Comparison of ENCODE assay signal across 23 cellular contexts in genomic region chrY:3045048-3045447, GRCh38.
DNase-seq lines count a peak whose midpoint lies in the region; ATAC-seq, FAIRE-seq and TF ChIP-seq lines count a peak whose summit lies in the region.
"Had no signal": no experiment of that assay in that cellular context is flagged by ENCODE, and none has a peak within 500 bp of the region (broad histone marks: within the 10 kb centered on the region; RNA-seq: fewer than 3 reads in every experiment).

No MANE protein-coding gene starts in this region.

- intact Hi-C loops in activated B cell treated with CpG ODN at 0.5 μM for 24 hours (cut with micrococcal nuclease), result loop anchor here (5.0 kb wide), 1 partner anchor 33 kb away; no protein-coding TSS in a partner anchor
- intact Hi-C loops in breast epithelium (cut with DNase I; ENCODE audit: low total_unique reads), result no loop called here

- peak overlapping the region; percentile 53 for H3K27ac Mint-ChIP-seq in activated B cell treated with CpG ODN at 0.5 μM for 24 hours
- H3K27ac Mint-ChIP-seq: CD4-positive, alpha-beta memory T cell; HFFc6 had no signal

- ATAC-seq in activated B cell treated with CpG ODN at 0.5 μM for 24 hours (ENCODE audit: low read depth) (peak; percentile 49), GM18861 (IDR thresholded peaks at IDR 0.05; ENCODE audit: unreplicated experiment) (no peak), HG03521 (IDR thresholded peaks at IDR 0.05; ENCODE audit: unreplicated experiment) (no peak)
- ATAC-seq: A549 had no signal

- CTCF ChIA-PET in activated B cell treated with CpG ODN at 0.5 μM for 24 hours (lab: Charles Lee), result no interaction called here

- TF ChIP-seq CTCF in activated B cell treated with CpG ODN at 0.5 μM for 24 hours (IDR thresholded peaks at IDR 0.05) (no peak), neutrophil (IDR thresholded peaks at IDR 0.05) (no peak), breast epithelium (IDR thresholded peaks at IDR 0.05) (no peak)

- H3K4me1 ChIP-seq in neutrophil (ENCODE audit: control insufficient read depth in 1 of 2, insufficient read depth in 1 of 2, low read depth in 1 of 2, low read length in 1 of 2) (peaks cover 0 to 16% of the 10 kb centered on the region in 2 experiments), breast epithelium (no peaks in the 10 kb centered on the region)
- H3K4me1 ChIP-seq: A549, HAP-1 had no signal

- H3K27ac ChIP-seq in neutrophil (peak overlapping the region; percentile 33), breast epithelium (no peak overlapping the region)
- H3K27ac ChIP-seq: A549 had no signal

- peaks cover 71% of the 10 kb centered on the region for H3K4me1 Mint-ChIP-seq in activated B cell treated with CpG ODN at 0.5 μM for 24 hours

- H3K36me3 ChIP-seq in neutrophil (no peaks in the 10 kb centered on the region), breast epithelium (no peaks in the 10 kb centered on the region)
- H3K36me3 ChIP-seq: HAP-1 had no signal

- H3K4me3 Mint-ChIP-seq in activated B cell treated with CpG ODN at 0.5 μM for 24 hours, result no peak overlapping the region
- H3K4me3 Mint-ChIP-seq: CD4-positive, alpha-beta memory T cell; HFFc6 had no signal

- H3K27me3 Mint-ChIP-seq in activated B cell treated with CpG ODN at 0.5 μM for 24 hours, result no peaks in the 10 kb centered on the region
- H3K27me3 Mint-ChIP-seq: CD4-positive, alpha-beta memory T cell had no signal

- H3K36me3 Mint-ChIP-seq in activated B cell treated with CpG ODN at 0.5 μM for 24 hours (ENCODE audit: low read depth), result no peaks in the 10 kb centered on the region

- H3K27me3 ChIP-seq in neutrophil (no peaks in the 10 kb centered on the region), breast epithelium (no peaks in the 10 kb centered on the region)

- peak; percentile 72 for FAIRE-seq in GM12891 (lab: Jason Lieb, UNC)
- peak; percentile 37 for FAIRE-seq in GM19239 (lab: Jason Lieb, UNC)
- FAIRE-seq: A549, GM12892, H54 had no signal

- H3K4me3 ChIP-seq in neutrophil (ENCODE audit: low read depth in 1 of 2, low read length in 1 of 2), result no peak overlapping the region
- H3K4me3 ChIP-seq in breast epithelium, result no peak overlapping the region
- H3K4me3 ChIP-seq: A549, HAP-1 had no signal

- DNase-seq in GM12891 (ENCODE audit: insufficient read length, low spot score) (no peak), GM19239 (ENCODE audit: insufficient read length, low spot score) (no peak), activated B cell treated with CpG ODN at 0.5 μM for 24 hours (no peak), breast epithelium (ENCODE audit: low spot score in 2 of 2) (no peak)
- DNase-seq: 8988T, ACHN, AML-193, C1 segment of cervical spinal cord, Calu3, COR-L47, DMS53, DMS79 treated with DMSO at 0.1 percent for 48 hours, GF-D8, GOT3, HFFc6 had no signal

- H3K9me3 Mint-ChIP-seq in activated B cell treated with CpG ODN at 0.5 μM for 24 hours, result no peaks in the 10 kb centered on the region
- H3K9me3 Mint-ChIP-seq: CD4-positive, alpha-beta memory T cell; HFFc6 had no signal

- TF ChIP-seq POLR2A in GM12891 (IDR thresholded peaks at IDR 0.05; ENCODE audit: low read depth, low read length) (no peak), breast epithelium (IDR thresholded peaks at IDR 0.05) (no peak)

- POLR2A ChIA-PET in activated B cell treated with CpG ODN at 0.5 μM for 24 hours (lab: Charles Lee), result interaction anchor here (1.0 kb wide), 1 partner anchor 34 kb away, joined by 3 read pairs; no protein-coding TSS in a partner anchor

- H3K9me3 ChIP-seq in neutrophil (no peaks in the 10 kb centered on the region), breast epithelium (no peaks in the 10 kb centered on the region)
- H3K9me3 ChIP-seq: A549, HAP-1 had no signal

TF ChIP-seq in GM12891, 5 proteins besides CTCF, POLR2A, EP300 and RAD21:
- TF ChIP-seq PAX5 (IDR thresholded peaks at IDR 0.05; ENCODE audit: insufficient read depth, low read length, severe bottlenecking) (no peak), SPI1 (IDR thresholded peaks at IDR 0.05; ENCODE audit: low read depth, low read length) (no peak)
